In the genomic region with DNA sequence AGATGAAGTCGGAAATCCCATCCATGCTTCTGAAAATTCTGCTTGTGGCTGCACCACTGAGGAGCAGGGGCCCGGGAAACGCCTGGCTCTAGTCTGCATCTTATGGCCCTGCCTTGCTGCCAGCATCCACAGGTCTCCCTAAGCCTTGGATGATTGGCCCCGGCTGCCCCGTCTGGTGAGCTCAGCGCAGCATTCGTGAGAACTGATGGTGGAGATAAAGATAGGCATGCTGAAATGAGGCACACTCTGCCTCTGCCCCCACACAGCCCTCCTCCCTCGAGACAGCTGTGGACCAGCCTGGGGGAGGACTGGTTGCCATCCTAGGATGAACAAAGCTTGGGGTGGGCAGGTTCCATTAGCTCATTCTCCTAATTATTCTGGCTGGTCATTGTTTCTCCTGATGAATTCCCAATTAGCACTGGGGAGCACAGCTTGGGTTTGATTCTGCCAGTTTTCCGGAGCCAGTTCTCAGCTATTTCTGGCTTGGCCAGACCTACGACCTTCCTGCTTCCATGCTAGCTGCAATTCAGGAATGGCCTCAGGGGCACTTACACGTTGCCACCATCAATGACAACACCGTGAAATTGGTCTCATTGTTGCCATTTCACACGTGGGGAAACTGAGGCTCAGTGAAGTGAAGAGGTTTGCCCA, we compare ENCODE assay signal across 12 cellular contexts.
DNase-seq lines count a peak whose midpoint lies in the region; ATAC-seq and TF ChIP-seq lines count a peak whose summit lies in the region.
"Had no signal": no experiment of that assay in that cellular context is flagged by ENCODE, and none has a peak within 500 bp of the region (broad histone marks: within the 10 kb centered on the region; RNA-seq: fewer than 3 reads in every experiment).

No MANE protein-coding gene starts in this region.

- peaks cover 7% of the 10 kb centered on the region for H3K27me3 Mint-ChIP-seq in nephron progenitor cell (ENCODE audit: low read depth, poor library complexity)
- H3K27me3 Mint-ChIP-seq: IgD-negative memory B cell had no signal

- no peak overlapping the region for H3K4me3 Mint-ChIP-seq in nephron progenitor cell

- peaks cover 16% of the 10 kb centered on the region for H3K9me3 Mint-ChIP-seq in nephron progenitor cell

- H3K4me3 ChIP-seq in AG10803 (ENCODE audit: low read length): no peak overlapping the region
- H3K4me3 ChIP-seq: cardiac muscle cell, testis had no signal

- no peak for ATAC-seq in GM18867 (IDR thresholded peaks at IDR 0.05; ENCODE audit: unreplicated experiment)
- ATAC-seq: Panc1 had no signal

- peaks cover 61% of the 10 kb centered on the region for H3K4me1 Mint-ChIP-seq in nephron progenitor cell

- DNase-seq in AG10803 (ENCODE audit: low read depth) (peak; percentile 63), NCI-H226 (peak; percentile 29), cerebellum (ENCODE audit: low spot score) (peak; percentile 70), nephron progenitor cell (no peak), iPS-NIHi7 (ENCODE audit: extremely low spot score) (no peak), NCI-H1417 (lab: John Stamatoyannopoulos, UW) (no peak), NCI-H526 (lab: John Stamatoyannopoulos, UW) (no peak)
- DNase-seq: testis had no signal

- peaks cover 8% of the 10 kb centered on the region for H3K36me3 Mint-ChIP-seq in nephron progenitor cell (ENCODE audit: low read depth)

- TF ChIP-seq CTCF in AG10803 (conservative IDR thresholded peaks at IDR 0.05; ENCODE audit: low read length) (no peak), nephron progenitor cell (IDR thresholded peaks at IDR 0.05) (no peak)

- H3K27ac Mint-ChIP-seq in nephron progenitor cell: peak overlapping the region; percentile 81

Comparison
In these comparisons a context has a peak if more than half of its experiments do, and no peak if none do; other contexts are left out.
1. DNase-seq: peak in AG10803 (single experiment), NCI-H226 (single experiment) and cerebellum (single experiment); none in nephron progenitor cell (single experiment), iPS-NIHi7 (single experiment), NCI-H1417 (0 of 3) and NCI-H526 (0 of 2).